In genomic region chr21:15659768-15660423, GRCh38 we compare ENCODE assay signal across 16 cellular contexts.
DNase-seq lines count a peak whose midpoint lies in the region; ATAC-seq and TF ChIP-seq lines count a peak whose summit lies in the region.
"Had no signal": no experiment of that assay in that cellular context is flagged by ENCODE, and none has a peak within 500 bp of the region (broad histone marks: within the 10 kb centered on the region; RNA-seq: fewer than 3 reads in every experiment).

No MANE protein-coding gene starts in this region.

- no peak overlapping the region for H2BK120ac ChIP-seq in mesenchymal stem cell (ENCODE audit: low read depth, low read length)

- no peak overlapping the region for H2BK5ac ChIP-seq in mesenchymal stem cell (ENCODE audit: low read depth, low read length, poor library complexity, severe bottlenecking)

- H3K9me3 ChIP-seq in endocrine pancreas (ENCODE audit: control insufficient read depth, low read length) (no peaks in the 10 kb centered on the region), mesenchymal stem cell (ENCODE audit: control insufficient read depth, low read length) (no peaks in the 10 kb centered on the region), upper lobe of right lung (no peaks in the 10 kb centered on the region), endodermal cell (ENCODE audit: control insufficient read depth, low read length) (no peaks in the 10 kb centered on the region)

- H3K4me2 ChIP-seq in mesenchymal stem cell (ENCODE audit: low read length, poor library complexity, severe bottlenecking), result peak overlapping the region; percentile 0

- H3K4me1 ChIP-seq in endocrine pancreas (ENCODE audit: control insufficient read depth, insufficient read depth, low read length), result peaks cover 36% of the 10 kb centered on the region
- H3K4me1 ChIP-seq in mesenchymal stem cell (ENCODE audit: control insufficient read depth, insufficient read depth, low read depth, low read length), result no peaks in the 10 kb centered on the region
- H3K4me1 ChIP-seq in upper lobe of right lung, result no peaks in the 10 kb centered on the region
- no peaks in the 10 kb centered on the region for H3K4me1 ChIP-seq in endodermal cell (ENCODE audit: control insufficient read depth, insufficient read depth, low read length)

- H3K4ac ChIP-seq in mesenchymal stem cell (ENCODE audit: low read depth in 1 of 2, low read length in 2 of 2), result no peak overlapping the region

- no peak overlapping the region for H2BK12ac ChIP-seq in mesenchymal stem cell (ENCODE audit: low read length in 2 of 2)

- no peak overlapping the region for H2AFZ ChIP-seq in mesenchymal stem cell (ENCODE audit: low read depth, low read length)

- no peaks in the 10 kb centered on the region for H3K36me3 Mint-ChIP-seq in endodermal cell (ENCODE audit: low read depth)

- peak; percentile 76 for ATAC-seq in upper lobe of right lung
- ATAC-seq: stimulated activated naive CD8-positive, alpha-beta T cell treated with anti-CD3 and anti-CD28 coated beads, Interleukin-15, amount 100 ng/mL, for 72 hours had no signal

- intact Hi-C loops in upper lobe of right lung (cut with DNase I), result no loop called here

- H3K27ac Mint-ChIP-seq in endodermal cell, result no peak overlapping the region
- H3K27ac Mint-ChIP-seq: stimulated activated naive CD8-positive, alpha-beta T cell treated with anti-CD3 and anti-CD28 coated beads, Interleukin-15, amount 100 ng/mL, for 72 hours had no signal

- no peak for TF ChIP-seq CTCF in upper lobe of right lung (IDR thresholded peaks at IDR 0.05)
- no peak for TF ChIP-seq CTCF in endodermal cell (conservative IDR thresholded peaks at IDR 0.05)

- no peaks in the 10 kb centered on the region for H3K9me3 Mint-ChIP-seq in endodermal cell
- H3K9me3 Mint-ChIP-seq: stimulated activated naive CD8-positive, alpha-beta T cell treated with anti-CD3 and anti-CD28 coated beads, Interleukin-15, amount 100 ng/mL, for 72 hours had no signal

- H3K18ac ChIP-seq in mesenchymal stem cell (ENCODE audit: low read depth in 1 of 2, low read length in 2 of 2), result no peak overlapping the region

- H4K8ac ChIP-seq in mesenchymal stem cell (ENCODE audit: low read length), result no peak overlapping the region

- H3K27me3 ChIP-seq in endocrine pancreas (ENCODE audit: control insufficient read depth, insufficient read depth, low read length), result no peaks in the 10 kb centered on the region
- no peaks in the 10 kb centered on the region for H3K27me3 ChIP-seq in mesenchymal stem cell (ENCODE audit: control insufficient read depth in 1 of 2, insufficient read depth in 1 of 2, low read length in 2 of 2)
- no peaks in the 10 kb centered on the region for H3K27me3 ChIP-seq in upper lobe of right lung
- no peaks in the 10 kb centered on the region for H3K27me3 ChIP-seq in endodermal cell (ENCODE audit: control insufficient read depth, insufficient read depth, low read length, poor library complexity, severe bottlenecking)
- H3K27me3 ChIP-seq: cardiac muscle cell had no signal

- no peak overlapping the region for H3K23ac ChIP-seq in mesenchymal stem cell (ENCODE audit: low read length in 2 of 2)

- peak overlapping the region; percentile 2 for H3K4me3 ChIP-seq in endocrine pancreas (ENCODE audit: control insufficient read depth, insufficient read depth, low read length)
- no peak overlapping the region for H3K4me3 ChIP-seq in mesenchymal stem cell (ENCODE audit: insufficient read depth in 1 of 2, low read depth in 1 of 2, low read length in 2 of 2)
- no peak overlapping the region for H3K4me3 ChIP-seq in upper lobe of right lung
- no peak overlapping the region for H3K4me3 ChIP-seq in endodermal cell (ENCODE audit: low read length)
- H3K4me3 ChIP-seq: cardiac muscle cell had no signal

- no peaks in the 10 kb centered on the region for H3K79me1 ChIP-seq in mesenchymal stem cell (replicated peaks; ENCODE audit: low read length, poor library complexity, severe bottlenecking)

- no peaks in the 10 kb centered on the region for H3K27me3 Mint-ChIP-seq in endodermal cell (ENCODE audit: insufficient read depth)
- H3K27me3 Mint-ChIP-seq: stimulated activated naive CD8-positive, alpha-beta T cell treated with anti-CD3 and anti-CD28 coated beads, Interleukin-15, amount 100 ng/mL, for 72 hours had no signal

- H3K4me3 Mint-ChIP-seq in endodermal cell, result no peak overlapping the region
- H3K4me3 Mint-ChIP-seq: stimulated activated naive CD8-positive, alpha-beta T cell treated with anti-CD3 and anti-CD28 coated beads, Interleukin-15, amount 100 ng/mL, for 72 hours had no signal

- no peak overlapping the region for H2BK15ac ChIP-seq in mesenchymal stem cell (ENCODE audit: low read depth, poor library complexity, severe bottlenecking)

- H3K14ac ChIP-seq in mesenchymal stem cell (ENCODE audit: low read length in 2 of 2), result no peak overlapping the region

- 84% methylated on average over 3 of the region's 3 CpGs for WGBS in mesenchymal stem cell
- 82 to 83% methylated on average over 1 to 3 of the region's 3 CpGs for WGBS in endodermal cell (ENCODE audit: insufficient coverage in 1 of 2, insufficient read length in 1 of 2), 2 experiments

- H2AK5ac ChIP-seq in mesenchymal stem cell (ENCODE audit: low read length, severe bottlenecking), result no peak overlapping the region

- H3K36me3 ChIP-seq in endocrine pancreas (ENCODE audit: control insufficient read depth, insufficient read depth, low read length) (no peaks in the 10 kb centered on the region), mesenchymal stem cell (ENCODE audit: control insufficient read depth in 1 of 2, insufficient read depth in 2 of 2, low read depth in 1 of 2, low read length in 2 of 2) (no peaks in the 10 kb centered on the region), upper lobe of right lung (no peaks in the 10 kb centered on the region), endodermal cell (ENCODE audit: control insufficient read depth, insufficient read depth, low read length) (no peaks in the 10 kb centered on the region)
- H3K36me3 ChIP-seq: cardiac muscle cell had no signal

- peaks cover 7% of the 10 kb centered on the region for H3K4me1 Mint-ChIP-seq in endodermal cell
- H3K4me1 Mint-ChIP-seq: stimulated activated naive CD8-positive, alpha-beta T cell treated with anti-CD3 and anti-CD28 coated beads, Interleukin-15, amount 100 ng/mL, for 72 hours had no signal

- H4K91ac ChIP-seq in mesenchymal stem cell (ENCODE audit: low read length), result no peak overlapping the region

- H3K9ac ChIP-seq in endocrine pancreas (ENCODE audit: control insufficient read depth, insufficient read depth, low read length), result no peak overlapping the region
- no peak overlapping the region for H3K9ac ChIP-seq in mesenchymal stem cell (ENCODE audit: low read length)
- no peak overlapping the region for H3K9ac ChIP-seq in endodermal cell (ENCODE audit: extremely low read depth, low read length, poor library complexity, severe bottlenecking)

- DNase-seq in HK-2 (ENCODE audit: unreplicated experiment) (peak; percentile 7), mesenchymal stem cell (no peak), upper lobe of right lung (no peak), endodermal cell (no peak), NCI-H524 (lab: John Stamatoyannopoulos, UW) (no peak)
- no peak for DNase-seq in activated naive CD4-positive, alpha-beta T cell treated with Interleukin-2 at 50 U/mL for 16 hours
- DNase-seq: activated CD8-positive, alpha-beta memory T cell treated with anti-CD3 and anti-CD28 coated beads for 24 hours; activated naive CD4-positive, alpha-beta T cell; hypothalamus; NCI-H187; NCI-H69; stimulated activated naive CD8-positive, alpha-beta T cell treated with anti-CD3 and anti-CD28 coated beads, Interleukin-15, amount 100 ng/mL, for 72 hours had no signal

- peak overlapping the region; percentile 73 for H3K27ac ChIP-seq in mesenchymal stem cell (ENCODE audit: low read length, poor library complexity, severe bottlenecking)
- no peak overlapping the region for H3K27ac ChIP-seq in upper lobe of right lung
- no peak overlapping the region for H3K27ac ChIP-seq in endodermal cell (ENCODE audit: low read depth, low read length)
- H3K27ac ChIP-seq: cardiac muscle cell, epithelial cell of prostate, RWPE1 had no signal
